Comparison of ENCODE assay signal across 8 cellular contexts in the genomic region with DNA sequence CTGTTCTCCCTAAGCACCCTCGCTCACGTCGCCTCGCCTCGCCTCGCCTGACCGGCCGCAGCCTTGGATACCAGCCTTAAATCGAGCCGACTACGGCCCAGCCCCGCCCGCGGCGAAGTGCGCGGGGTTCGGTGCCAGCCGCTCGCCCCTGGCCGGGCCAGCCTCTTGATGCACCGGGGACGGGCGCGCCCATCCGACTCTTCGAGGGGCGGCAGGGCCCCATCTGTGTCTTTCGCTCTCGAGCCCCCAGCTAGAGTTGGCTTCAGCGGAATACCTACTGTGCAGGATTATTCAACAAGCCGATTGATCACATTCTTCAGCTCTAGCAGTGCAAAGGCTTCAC. TPM values are rescaled to one million over a fixed set of nuclear protein-coding genes. Genes with fewer than 3 reads are reported as not detected.
DNase-seq lines count a peak whose midpoint lies in the region; ATAC-seq, FAIRE-seq and TF ChIP-seq lines count a peak whose summit lies in the region.
"Not testable (repeated sequence)": the region's sequence is repeated elsewhere in the genome, so short reads cannot be mapped to it uniquely, and the experiment has no call there.

No MANE protein-coding gene starts in this region.

- H4K12ac ChIP-seq in trophoblast cell (ENCODE audit: low read depth, low read length) = peak overlapping the region; percentile 16

- peak overlapping the region; percentile 98 for H3K14ac ChIP-seq in trophoblast cell (ENCODE audit: low read length)

- H3K36me3 ChIP-seq in HUES64 (ENCODE audit: insufficient read depth, low read length) = peaks cover 27% of the 10 kb centered on the region
- H3K36me3 ChIP-seq in kidney (ENCODE audit: control insufficient read depth in 1 of 2, insufficient read depth in 2 of 2, low read length in 2 of 2); trophoblast cell (ENCODE audit: control insufficient read depth in 1 of 2, insufficient read depth in 2 of 2, low read length in 2 of 2): not testable (repeated sequence)

- H3K4me3 ChIP-seq in A549 (peak overlapping the region; percentile 72), HUES64 (ENCODE audit: low read length) (peak overlapping the region; percentile 80), kidney (ENCODE audit: low read length in 2 of 2) (peak overlapping the region; percentile 17 to 55), trophoblast cell (ENCODE audit: low read depth, low read length) (peak overlapping the region; percentile 81)

- H4K91ac ChIP-seq in trophoblast cell (ENCODE audit: low read depth, low read length) = peak overlapping the region; percentile 75

- not testable (repeated sequence) for H2BK120ac ChIP-seq in trophoblast cell (ENCODE audit: insufficient read depth, low read length, poor library complexity)

- peak overlapping the region; percentile 76 for H3K4ac ChIP-seq in trophoblast cell (ENCODE audit: low read depth, low read length)

- not testable (repeated sequence) for H3K27me3 ChIP-seq in HUES64 (ENCODE audit: insufficient read depth, low read length); trophoblast cell (ENCODE audit: insufficient read depth, low read length)

- TF ChIP-seq EP300 in A549 (IDR thresholded peaks at IDR 0.05) = not testable (repeated sequence)

- H3K27ac ChIP-seq in A549 (peak overlapping the region; percentile 81 to 95), HUES64 (ENCODE audit: low read depth, low read length) (peak overlapping the region; percentile 74; the same call in 1 of the 2 replicates), kidney (ENCODE audit: low read depth in 2 of 2, low read length in 2 of 2) (peak overlapping the region; percentile 88 to 95), trophoblast cell (ENCODE audit: low read depth, low read length) (peak overlapping the region; percentile 90)

- H3K9me3 ChIP-seq in A549; HUES64 (ENCODE audit: insufficient read depth, low read depth, low read length); kidney (ENCODE audit: control insufficient read depth in 1 of 2, low read length in 2 of 2); trophoblast cell (ENCODE audit: insufficient read depth, low read depth, low read length): not testable (repeated sequence)

- H3K4me2 ChIP-seq in A549 = peak overlapping the region; percentile 99; the same call in 2 of the 3 replicates
- H3K4me2 ChIP-seq in trophoblast cell (ENCODE audit: low read length) = peak overlapping the region; percentile 52

- H3K36me3 Mint-ChIP-seq in activated CD4-positive, alpha-beta T cell treated with anti-CD3 and anti-CD28 coated beads, Interleukin-2, amount 10 ng/mL, durations not matched to agents 7 days and 5 days (ENCODE audit: low read depth) = peaks cover 20% of the 10 kb centered on the region

- peak; percentile 44 to 63; a peak in 5 of 6 replicates for ATAC-seq in A549
- peak; percentile 33 for ATAC-seq in GM18867 (IDR thresholded peaks at IDR 0.05; ENCODE audit: unreplicated experiment)
- peak; percentile 20 for ATAC-seq in HG02623 (IDR thresholded peaks at IDR 0.05; ENCODE audit: unreplicated experiment)

- peak overlapping the region; percentile 52 for H2AFZ ChIP-seq in trophoblast cell (ENCODE audit: insufficient read depth, low read length, poor library complexity)

- DNase-seq in A549 (ENCODE audit: low read depth in 1 of 2, low spot score in 1 of 2); activated CD4-positive, alpha-beta T cell treated with anti-CD3 and anti-CD28 coated beads, Interleukin-2, amount 10 ng/mL, durations not matched to agents 7 days and 5 days; kidney; trophoblast cell: not testable (repeated sequence)
- DNase-seq in dermis blood vessel endothelial cell = peak; percentile 39

- H3K79me1 ChIP-seq in trophoblast cell (ENCODE audit: low read length) = peaks cover 11% of the 10 kb centered on the region

- peak overlapping the region; percentile 86 for H2BK5ac ChIP-seq in trophoblast cell (ENCODE audit: low read depth, low read length, poor library complexity)

- peak overlapping the region; percentile 87 for H4K8ac ChIP-seq in trophoblast cell (ENCODE audit: low read depth, low read length)

- H3K27me3 Mint-ChIP-seq in activated CD4-positive, alpha-beta T cell treated with anti-CD3 and anti-CD28 coated beads, Interleukin-2, amount 10 ng/mL, durations not matched to agents 7 days and 5 days = not testable (repeated sequence)

- TF ChIP-seq POLR2A in A549 (IDR thresholded peaks at IDR 0.05; ENCODE audit: low read length) = not testable (repeated sequence)

- H2BK12ac ChIP-seq in trophoblast cell (ENCODE audit: low read length) = not testable (repeated sequence)

- peaks cover 32% of the 10 kb centered on the region for H3K4me1 Mint-ChIP-seq in activated CD4-positive, alpha-beta T cell treated with anti-CD3 and anti-CD28 coated beads, Interleukin-2, amount 10 ng/mL, durations not matched to agents 7 days and 5 days

- not testable (repeated sequence) for H3K23ac ChIP-seq in trophoblast cell (ENCODE audit: low read length)

- not testable (repeated sequence) for TF ChIP-seq RAD21 in A549 (conservative IDR thresholded peaks at IDR 0.05 in 1 of 2, IDR thresholded peaks at IDR 0.05 in 1 of 2)

- H3K79me2 ChIP-seq in trophoblast cell (ENCODE audit: control insufficient read depth, insufficient read depth, low read length, poor library complexity) = not testable (repeated sequence)

- H3K18ac ChIP-seq in trophoblast cell (ENCODE audit: low read length) = not testable (repeated sequence)

- whole genome bisulfite sequencing in A549 (ENCODE audit: missing lambda C conversion rate) = under 1% methylated on average over 14 of the region's 32 CpGs
- WGBS in HUES64 = under 1% methylated on average over 20 of the region's 32 CpGs
- no CpG with 5 or more reads among the region's 32 CpGs for WGBS in trophoblast cell (ENCODE audit: extremely low coverage, insufficient coverage, insufficient read length)

- POLR2A ChIA-PET in A549 (lab: Yijun Ruan, JAX); activated CD4-positive, alpha-beta T cell treated with anti-CD3 and anti-CD28 coated beads, Interleukin-2, amount 10 ng/mL, durations not matched to agents 7 days and 5 days (lab: Charles Lee): not testable (repeated sequence)

- not testable (repeated sequence) for H2AK5ac ChIP-seq in trophoblast cell (ENCODE audit: low read length)

- not testable (repeated sequence) for TF ChIP-seq CTCF in A549 (IDR thresholded peaks at IDR 0.05); kidney (IDR thresholded peaks at IDR 0.05; ENCODE audit: borderline replicate concordance, extremely low read depth, insufficient read depth)

- H3K9me3 Mint-ChIP-seq in activated CD4-positive, alpha-beta T cell treated with anti-CD3 and anti-CD28 coated beads, Interleukin-2, amount 10 ng/mL, durations not matched to agents 7 days and 5 days = not testable (repeated sequence)

- CTCF ChIA-PET in A549 (lab: Yijun Ruan, JAX) = interaction anchor here (0.6 kb wide), 1 partner anchor 231 kb away, joined by 3 read pairs; no protein-coding TSS in a partner anchor
- CTCF ChIA-PET in activated CD4-positive, alpha-beta T cell treated with anti-CD3 and anti-CD28 coated beads, Interleukin-2, amount 10 ng/mL, durations not matched to agents 7 days and 5 days (lab: Charles Lee) = not testable (repeated sequence)

- H3K4me3 Mint-ChIP-seq in activated CD4-positive, alpha-beta T cell treated with anti-CD3 and anti-CD28 coated beads, Interleukin-2, amount 10 ng/mL, durations not matched to agents 7 days and 5 days = peak overlapping the region; percentile 80

- H3K4me1 ChIP-seq in A549 (peaks cover 24% of the 10 kb centered on the region), HUES64 (ENCODE audit: insufficient read depth, low read length) (peaks cover 23% of the 10 kb centered on the region), kidney (ENCODE audit: control insufficient read depth in 1 of 2, insufficient read depth in 1 of 2, low read depth in 1 of 2, low read length in 2 of 2) (peaks cover 5 to 14% of the 10 kb centered on the region in 2 donors)
- H3K4me1 ChIP-seq in trophoblast cell (ENCODE audit: control insufficient read depth in 1 of 2, insufficient read depth in 2 of 2, low read length in 2 of 2) = not testable (repeated sequence)

- intact Hi-C loops in kidney (cut with DNase I) = not testable (repeated sequence)

- H3K9ac ChIP-seq in HUES64 (ENCODE audit: low read depth, low read length) = peak overlapping the region; percentile 78
- peak overlapping the region in 1 of 2 donors; percentile 42 for H3K9ac ChIP-seq in kidney (ENCODE audit: low read length in 2 of 2)
- peak overlapping the region; percentile 65 for H3K9ac ChIP-seq in trophoblast cell (ENCODE audit: low read length)

- peak overlapping the region; percentile 78 for H3K27ac Mint-ChIP-seq in activated CD4-positive, alpha-beta T cell treated with anti-CD3 and anti-CD28 coated beads, Interleukin-2, amount 10 ng/mL, durations not matched to agents 7 days and 5 days

- FAIRE-seq in A549 (lab: Jason Lieb, UNC); kidney (lab: Jason Lieb, UNC): not testable (repeated sequence)

RNA-seq across cellular contexts. Expression of gene AMMECR1L, which starts 0.8 kb away (rescaled TPM):
- 23.0 and 23.6 TPM in 2 replicates for polyA plus RNA-seq in A549 (2011; rRNA removed)
- polyA plus RNA-seq in A549 (2012; cell fraction: cytosol; rRNA removed) = 10.5 and 11.2 TPM in 2 replicates
- 11.7 and 20.3 TPM in 2 replicates for polyA plus RNA-seq in A549 (2012; cell fraction: nucleus; rRNA removed)
- 15.5 to 15.9 TPM (median 15.6 TPM) in 3 replicates for polyA plus RNA-seq in A549 (2017; fragmentation: RNase III; extraction: RNeasy Plus Mini Kit Qiagen cat#74134 plus additional on column Dnase treatment)
- polyA minus RNA-seq in A549 (2011; rRNA and poly(A)+ RNA removed) = 23.3 and 25.2 TPM in 2 replicates
- 13.8 TPM for polyA plus RNA-seq in HUES64 (2013, experiment 1 of 2)
- 15.0 TPM for polyA plus RNA-seq in HUES64 (2013, experiment 2 of 2)
- 10 to 100 TPM; 15.0 to 15.4 TPM for total RNA-seq in activated CD4-positive, alpha-beta T cell treated with anti-CD3 and anti-CD28 coated beads, Interleukin-2, amount 10 ng/mL, durations not matched to agents 7 days and 5 days
- 20.1 and 20.6 TPM in 2 replicates for total RNA-seq in dermis blood vessel endothelial cell
- 16.4 TPM for total RNA-seq in kidney
- polyA plus RNA-seq in kidney (ENCODE audit: insufficient read depth, low read depth, low replicate concordance) = 6.3 TPM
- polyA plus RNA-seq in trophoblast cell (2013) = 19.5 and 19.6 TPM in 2 replicates

RNA-seq across cellular contexts. Expression of gene POLR2D, which starts 28.6 kb away (rescaled TPM):
- polyA plus RNA-seq in A549 (2011; rRNA removed) (27.0 and 33.9 TPM in 2 replicates), A549 (2017; fragmentation: RNase III; extraction: RNeasy Plus Mini Kit Qiagen cat#74134 plus additional on column Dnase treatment) (33.8 to 39.5 TPM (median 35.7 TPM) in 3 replicates), kidney (ENCODE audit: insufficient read depth, low read depth, low replicate concordance) (7.9 TPM)
- 18.6 and 24.6 TPM in 2 replicates for polyA plus RNA-seq in A549 (2012; cell fraction: cytosol; rRNA removed)
- 5.7 and 11.5 TPM in 2 replicates for polyA plus RNA-seq in A549 (2012; cell fraction: nucleus; rRNA removed)
- 24.3 and 25.3 TPM in 2 replicates for polyA minus RNA-seq in A549 (2011; rRNA and poly(A)+ RNA removed)
- polyA plus RNA-seq in HUES64 (2013, experiment 1 of 2) = 50.6 TPM
- polyA plus RNA-seq in HUES64 (2013, experiment 2 of 2) = 48.9 TPM
- 10 to 100 TPM; 46.3 to 52.3 TPM for total RNA-seq in activated CD4-positive, alpha-beta T cell treated with anti-CD3 and anti-CD28 coated beads, Interleukin-2, amount 10 ng/mL, durations not matched to agents 7 days and 5 days
- total RNA-seq in dermis blood vessel endothelial cell (25.0 and 35.6 TPM in 2 replicates), kidney (21.5 TPM)
- polyA plus RNA-seq in trophoblast cell (2013) = 18.1 and 18.4 TPM in 2 replicates
